22 cellular contexts compared by ENCODE assay signal in genomic region chr4:7209699-7210098, GRCh38. TPM values are rescaled to one million over a fixed set of nuclear protein-coding genes. Genes with fewer than 3 reads are reported as not detected.
"Had no signal": no experiment of that assay in that cellular context is flagged by ENCODE, and none has a peak within 500 bp of the region (broad histone marks: within the 10 kb centered on the region; RNA-seq: fewer than 3 reads in every experiment).

No MANE protein-coding gene starts in this region.

- H3K27me3 Mint-ChIP-seq: type B pancreatic cell had no signal

- ATAC-seq: foreskin keratinocyte; stimulated activated naive B cell treated with anti-CD40 and anti-IgM and Interleukin-4, amounts not matched to agents 10 μg/mL and 1 μg/mL and 100 μg/mL, for 72 hours; T-cell; WTC11 had no signal

- H3K9me3 Mint-ChIP-seq: activated naive CD8-positive, alpha-beta T cell treated with anti-CD3 and anti-CD28 coated beads for 36 hours; immature natural killer cell; T-helper 2 cell treated with Interferon-gamma antibody and Interleukin-4, amounts not matched to agents 5 μg/mL and 100 μg/mL, for 36 hours; type B pancreatic cell had no signal

- H3K36me3 ChIP-seq: esophagus squamous epithelium, left ventricle myocardium inferior, vagina had no signal

- H3K27ac Mint-ChIP-seq: activated naive CD8-positive, alpha-beta T cell treated with anti-CD3 and anti-CD28 coated beads for 36 hours; endodermal cell; immature natural killer cell; nephron progenitor cell; stimulated activated naive B cell treated with anti-CD40 and anti-IgM and Interleukin-4, amounts not matched to agents 10 μg/mL and 1 μg/mL and 100 μg/mL, for 72 hours; T-cell; T-helper 2 cell treated with Interferon-gamma antibody and Interleukin-4, amounts not matched to agents 5 μg/mL and 100 μg/mL, for 36 hours; type B pancreatic cell; WTC11 had no signal

- H3K27me3 ChIP-seq: foreskin keratinocyte, vagina had no signal

- H3K4me3 Mint-ChIP-seq: activated naive CD8-positive, alpha-beta T cell treated with anti-CD3 and anti-CD28 coated beads for 36 hours; endodermal cell; immature natural killer cell; nephron progenitor cell; stimulated activated naive B cell treated with anti-CD40 and anti-IgM and Interleukin-4, amounts not matched to agents 10 μg/mL and 1 μg/mL and 100 μg/mL, for 72 hours; T-cell; T-helper 2 cell treated with Interferon-gamma antibody and Interleukin-4, amounts not matched to agents 5 μg/mL and 100 μg/mL, for 36 hours; type B pancreatic cell; WTC11 had no signal

- H3K36me3 Mint-ChIP-seq: activated naive CD8-positive, alpha-beta T cell treated with anti-CD3 and anti-CD28 coated beads for 36 hours; immature natural killer cell; stimulated activated naive B cell treated with anti-CD40 and anti-IgM and Interleukin-4, amounts not matched to agents 10 μg/mL and 1 μg/mL and 100 μg/mL, for 72 hours; T-cell; type B pancreatic cell had no signal

- H3K4me3 ChIP-seq: coronary artery, esophagus squamous epithelium, left ventricle myocardium inferior, vagina had no signal

- H3K27ac ChIP-seq: coronary artery, esophagus squamous epithelium, foreskin keratinocyte, left ventricle myocardium inferior had no signal

- DNase-seq: activated CD4-positive, alpha-beta T cell treated with anti-CD3 and anti-CD28 coated beads, Interleukin-2, amount 50 U/mL, for 48 hours; activated naive CD4-positive, alpha-beta T cell treated with Interleukin-2 at 50 U/mL for 16 hours; activated naive CD8-positive, alpha-beta T cell treated with anti-CD3 and anti-CD28 coated beads for 36 hours; activated T-cell treated with anti-CD3 and anti-CD28 coated beads, Interleukin-2, amount 50 U/mL, for 48 hours; endodermal cell; esophagus squamous epithelium; foreskin keratinocyte; immature natural killer cell; kidney glomerular epithelial cell; left ventricle myocardium inferior; nephron progenitor cell; occipital lobe; stimulated activated CD4-positive, alpha-beta T cell treated with anti-CD3 and anti-CD28 coated beads, Interleukin-2, amount 100 ng/mL, for 48 hours; stimulated activated CD8-positive, alpha-beta memory T cell treated with anti-CD3 and anti-CD28 coated beads, Interleukin-4, amount 100 ng/mL, for 48 hours; stimulated activated naive B cell treated with anti-CD40 and anti-IgM and Interleukin-4, amounts not matched to agents 10 μg/mL and 1 μg/mL and 100 μg/mL, for 72 hours; T-cell had no signal

- H3K9me3 ChIP-seq: esophagus squamous epithelium, vagina had no signal

- H3K4me1 Mint-ChIP-seq: activated naive CD8-positive, alpha-beta T cell treated with anti-CD3 and anti-CD28 coated beads for 36 hours; immature natural killer cell; stimulated activated naive B cell treated with anti-CD40 and anti-IgM and Interleukin-4, amounts not matched to agents 10 μg/mL and 1 μg/mL and 100 μg/mL, for 72 hours; T-cell had no signal

- FAIRE-seq: bronchial epithelial cell had no signal

RNA-seq across cellular contexts. Expression of gene SORCS2, which starts 17.4 kb away (rescaled TPM):
- total RNA-seq: activated naive CD8-positive, alpha-beta T cell treated with anti-CD3 and anti-CD28 coated beads for 36 hours had no signal
